In the genomic region with DNA sequence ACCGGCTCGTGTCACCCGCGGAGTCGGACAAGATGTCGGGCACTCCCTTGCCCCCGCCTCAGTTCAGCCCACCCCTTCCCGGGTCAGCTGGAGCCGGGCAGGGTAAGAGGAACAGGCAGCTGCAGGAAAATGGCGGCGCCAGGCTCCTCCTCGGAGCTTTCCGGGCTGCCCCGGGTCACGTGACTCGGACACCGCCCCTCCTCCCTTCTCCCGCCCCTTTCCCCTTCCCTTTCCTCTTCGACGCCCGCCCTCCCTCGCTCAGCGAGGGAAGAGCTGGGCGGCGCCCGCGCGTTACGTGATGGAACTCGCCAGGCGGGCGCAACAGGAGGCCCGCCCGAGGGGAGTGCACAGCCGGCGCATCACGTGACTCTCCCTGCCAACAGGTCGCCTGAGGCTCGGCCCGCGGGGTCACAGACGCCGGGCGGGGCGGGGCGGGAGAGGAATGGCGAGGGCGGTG, we compare ENCODE assay signal across 1 cellular context.
TF ChIP-seq lines count a peak whose summit lies in the region.

A gene with protein sequence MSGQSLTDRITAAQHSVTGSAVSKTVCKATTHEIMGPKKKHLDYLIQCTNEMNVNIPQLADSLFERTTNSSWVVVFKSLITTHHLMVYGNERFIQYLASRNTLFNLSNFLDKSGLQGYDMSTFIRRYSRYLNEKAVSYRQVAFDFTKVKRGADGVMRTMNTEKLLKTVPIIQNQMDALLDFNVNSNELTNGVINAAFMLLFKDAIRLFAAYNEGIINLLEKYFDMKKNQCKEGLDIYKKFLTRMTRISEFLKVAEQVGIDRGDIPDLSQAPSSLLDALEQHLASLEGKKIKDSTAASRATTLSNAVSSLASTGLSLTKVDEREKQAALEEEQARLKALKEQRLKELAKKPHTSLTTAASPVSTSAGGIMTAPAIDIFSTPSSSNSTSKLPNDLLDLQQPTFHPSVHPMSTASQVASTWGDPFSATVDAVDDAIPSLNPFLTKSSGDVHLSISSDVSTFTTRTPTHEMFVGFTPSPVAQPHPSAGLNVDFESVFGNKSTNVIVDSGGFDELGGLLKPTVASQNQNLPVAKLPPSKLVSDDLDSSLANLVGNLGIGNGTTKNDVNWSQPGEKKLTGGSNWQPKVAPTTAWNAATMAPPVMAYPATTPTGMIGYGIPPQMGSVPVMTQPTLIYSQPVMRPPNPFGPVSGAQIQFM (minus strand): TSS at position 134 of the 457 bp plus-strand sequence. CDS start 304 bp downstream, outside the sequence.

TF ChIP-seq in HEK293, 187 proteins besides CTCF, POLR2A, EP300 and RAD21 (continued from another document and continues in another):
- TF ChIP-seq, protein P1, sequence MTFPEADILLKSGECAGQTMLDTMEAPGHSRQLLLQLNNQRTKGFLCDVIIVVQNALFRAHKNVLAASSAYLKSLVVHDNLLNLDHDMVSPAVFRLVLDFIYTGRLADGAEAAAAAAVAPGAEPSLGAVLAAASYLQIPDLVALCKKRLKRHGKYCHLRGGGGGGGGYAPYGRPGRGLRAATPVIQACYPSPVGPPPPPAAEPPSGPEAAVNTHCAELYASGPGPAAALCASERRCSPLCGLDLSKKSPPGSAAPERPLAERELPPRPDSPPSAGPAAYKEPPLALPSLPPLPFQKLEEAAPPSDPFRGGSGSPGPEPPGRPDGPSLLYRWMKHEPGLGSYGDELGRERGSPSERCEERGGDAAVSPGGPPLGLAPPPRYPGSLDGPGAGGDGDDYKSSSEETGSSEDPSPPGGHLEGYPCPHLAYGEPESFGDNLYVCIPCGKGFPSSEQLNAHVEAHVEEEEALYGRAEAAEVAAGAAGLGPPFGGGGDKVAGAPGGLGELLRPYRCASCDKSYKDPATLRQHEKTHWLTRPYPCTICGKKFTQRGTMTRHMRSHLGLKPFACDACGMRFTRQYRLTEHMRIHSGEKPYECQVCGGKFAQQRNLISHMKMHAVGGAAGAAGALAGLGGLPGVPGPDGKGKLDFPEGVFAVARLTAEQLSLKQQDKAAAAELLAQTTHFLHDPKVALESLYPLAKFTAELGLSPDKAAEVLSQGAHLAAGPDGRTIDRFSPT (tag by site-specific recombination; IDR thresholded peaks at IDR 0.05), result peak; percentile 95
- TF ChIP-seq, protein P2, sequence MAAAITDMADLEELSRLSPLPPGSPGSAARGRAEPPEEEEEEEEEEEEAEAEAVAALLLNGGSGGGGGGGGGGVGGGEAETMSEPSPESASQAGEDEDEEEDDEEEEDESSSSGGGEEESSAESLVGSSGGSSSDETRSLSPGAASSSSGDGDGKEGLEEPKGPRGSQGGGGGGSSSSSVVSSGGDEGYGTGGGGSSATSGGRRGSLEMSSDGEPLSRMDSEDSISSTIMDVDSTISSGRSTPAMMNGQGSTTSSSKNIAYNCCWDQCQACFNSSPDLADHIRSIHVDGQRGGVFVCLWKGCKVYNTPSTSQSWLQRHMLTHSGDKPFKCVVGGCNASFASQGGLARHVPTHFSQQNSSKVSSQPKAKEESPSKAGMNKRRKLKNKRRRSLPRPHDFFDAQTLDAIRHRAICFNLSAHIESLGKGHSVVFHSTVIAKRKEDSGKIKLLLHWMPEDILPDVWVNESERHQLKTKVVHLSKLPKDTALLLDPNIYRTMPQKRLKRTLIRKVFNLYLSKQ (tag by site-specific recombination; IDR thresholded peaks at IDR 0.05; ENCODE audit: borderline replicate concordance), result no peak
- TF ChIP-seq OSR2 (tag by site-specific recombination; IDR thresholded peaks at IDR 0.05) (no peak), MZF1 (tag by site-specific recombination; IDR thresholded peaks at IDR 0.05; ENCODE audit: borderline replicate concordance) (no peak), ZNF626 (tag by site-specific recombination; IDR thresholded peaks at IDR 0.05) (no peak), ZNF341 (tag by site-specific recombination; IDR thresholded peaks at IDR 0.05; ENCODE audit: low read depth) (peak; percentile 85), ZNF202 (tag by site-specific recombination; IDR thresholded peaks at IDR 0.05; ENCODE audit: borderline replicate concordance) (no peak), ZBTB48 (tag by site-specific recombination; IDR thresholded peaks at IDR 0.05) (no peak), GLI2 (tag by site-specific recombination; IDR thresholded peaks at IDR 0.05; ENCODE audit: borderline replicate concordance, low read depth) (no peak), ZNF777 (tag by site-specific recombination; IDR thresholded peaks at IDR 0.05; ENCODE audit: borderline replicate concordance) (no peak), ZNF654 (tag by site-specific recombination; IDR thresholded peaks at IDR 0.05; ENCODE audit: low read depth) (no peak), ZFP69B (tag by site-specific recombination; IDR thresholded peaks at IDR 0.05) (no peak), ZNF248 (tag by site-specific recombination; IDR thresholded peaks at IDR 0.05) (no peak), ZNF175 (tag by site-specific recombination; IDR thresholded peaks at IDR 0.05) (no peak), ZNF544 (tag by site-specific recombination; IDR thresholded peaks at IDR 0.05) (no peak), KLF8 (tag by site-specific recombination; IDR thresholded peaks at IDR 0.05) (peak; percentile 97), BCL11A (tag by site-specific recombination; IDR thresholded peaks at IDR 0.05; ENCODE audit: low read depth) (no peak), GLIS2 (tag by site-specific recombination; IDR thresholded peaks at IDR 0.05) (peak; percentile 65), ZNF121 (tag by site-specific recombination; IDR thresholded peaks at IDR 0.05) (no peak), ZFP37 (tag by site-specific recombination; IDR thresholded peaks at IDR 0.05) (no peak), BCL11B (tag by site-specific recombination; IDR thresholded peaks at IDR 0.05; ENCODE audit: low read depth) (no peak), ZNF37A (tag by site-specific recombination; IDR thresholded peaks at IDR 0.05) (no peak)
- TF ChIP-seq, protein P3, sequence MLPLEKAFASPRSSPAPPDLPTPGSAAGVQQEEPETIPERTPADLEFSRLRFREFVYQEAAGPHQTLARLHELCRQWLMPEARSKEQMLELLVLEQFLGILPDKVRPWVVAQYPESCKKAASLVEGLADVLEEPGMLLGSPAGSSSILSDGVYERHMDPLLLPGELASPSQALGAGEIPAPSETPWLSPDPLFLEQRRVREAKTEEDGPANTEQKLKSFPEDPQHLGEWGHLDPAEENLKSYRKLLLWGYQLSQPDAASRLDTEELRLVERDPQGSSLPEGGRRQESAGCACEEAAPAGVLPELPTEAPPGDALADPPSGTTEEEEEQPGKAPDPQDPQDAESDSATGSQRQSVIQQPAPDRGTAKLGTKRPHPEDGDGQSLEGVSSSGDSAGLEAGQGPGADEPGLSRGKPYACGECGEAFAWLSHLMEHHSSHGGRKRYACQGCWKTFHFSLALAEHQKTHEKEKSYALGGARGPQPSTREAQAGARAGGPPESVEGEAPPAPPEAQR (tag by site-specific recombination; IDR thresholded peaks at IDR 0.05), result no peak
- TF ChIP-seq, protein P4, sequence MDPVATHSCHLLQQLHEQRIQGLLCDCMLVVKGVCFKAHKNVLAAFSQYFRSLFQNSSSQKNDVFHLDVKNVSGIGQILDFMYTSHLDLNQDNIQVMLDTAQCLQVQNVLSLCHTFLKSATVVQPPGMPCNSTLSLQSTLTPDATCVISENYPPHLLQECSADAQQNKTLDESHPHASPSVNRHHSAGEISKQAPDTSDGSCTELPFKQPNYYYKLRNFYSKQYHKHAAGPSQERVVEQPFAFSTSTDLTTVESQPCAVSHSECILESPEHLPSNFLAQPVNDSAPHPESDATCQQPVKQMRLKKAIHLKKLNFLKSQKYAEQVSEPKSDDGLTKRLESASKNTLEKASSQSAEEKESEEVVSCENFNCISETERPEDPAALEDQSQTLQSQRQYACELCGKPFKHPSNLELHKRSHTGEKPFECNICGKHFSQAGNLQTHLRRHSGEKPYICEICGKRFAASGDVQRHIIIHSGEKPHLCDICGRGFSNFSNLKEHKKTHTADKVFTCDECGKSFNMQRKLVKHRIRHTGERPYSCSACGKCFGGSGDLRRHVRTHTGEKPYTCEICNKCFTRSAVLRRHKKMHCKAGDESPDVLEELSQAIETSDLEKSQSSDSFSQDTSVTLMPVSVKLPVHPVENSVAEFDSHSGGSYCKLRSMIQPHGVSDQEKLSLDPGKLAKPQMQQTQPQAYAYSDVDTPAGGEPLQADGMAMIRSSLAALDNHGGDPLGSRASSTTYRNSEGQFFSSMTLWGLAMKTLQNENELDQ (tag by site-specific recombination; IDR thresholded peaks at IDR 0.05; ENCODE audit: low read depth), result no peak
- TF ChIP-seq, protein P5, sequence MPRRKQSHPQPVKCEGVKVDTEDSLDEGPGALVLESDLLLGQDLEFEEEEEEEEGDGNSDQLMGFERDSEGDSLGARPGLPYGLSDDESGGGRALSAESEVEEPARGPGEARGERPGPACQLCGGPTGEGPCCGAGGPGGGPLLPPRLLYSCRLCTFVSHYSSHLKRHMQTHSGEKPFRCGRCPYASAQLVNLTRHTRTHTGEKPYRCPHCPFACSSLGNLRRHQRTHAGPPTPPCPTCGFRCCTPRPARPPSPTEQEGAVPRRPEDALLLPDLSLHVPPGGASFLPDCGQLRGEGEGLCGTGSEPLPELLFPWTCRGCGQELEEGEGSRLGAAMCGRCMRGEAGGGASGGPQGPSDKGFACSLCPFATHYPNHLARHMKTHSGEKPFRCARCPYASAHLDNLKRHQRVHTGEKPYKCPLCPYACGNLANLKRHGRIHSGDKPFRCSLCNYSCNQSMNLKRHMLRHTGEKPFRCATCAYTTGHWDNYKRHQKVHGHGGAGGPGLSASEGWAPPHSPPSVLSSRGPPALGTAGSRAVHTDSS (tag by site-specific recombination; IDR thresholded peaks at IDR 0.05), result no peak
- TF ChIP-seq, protein P6, sequence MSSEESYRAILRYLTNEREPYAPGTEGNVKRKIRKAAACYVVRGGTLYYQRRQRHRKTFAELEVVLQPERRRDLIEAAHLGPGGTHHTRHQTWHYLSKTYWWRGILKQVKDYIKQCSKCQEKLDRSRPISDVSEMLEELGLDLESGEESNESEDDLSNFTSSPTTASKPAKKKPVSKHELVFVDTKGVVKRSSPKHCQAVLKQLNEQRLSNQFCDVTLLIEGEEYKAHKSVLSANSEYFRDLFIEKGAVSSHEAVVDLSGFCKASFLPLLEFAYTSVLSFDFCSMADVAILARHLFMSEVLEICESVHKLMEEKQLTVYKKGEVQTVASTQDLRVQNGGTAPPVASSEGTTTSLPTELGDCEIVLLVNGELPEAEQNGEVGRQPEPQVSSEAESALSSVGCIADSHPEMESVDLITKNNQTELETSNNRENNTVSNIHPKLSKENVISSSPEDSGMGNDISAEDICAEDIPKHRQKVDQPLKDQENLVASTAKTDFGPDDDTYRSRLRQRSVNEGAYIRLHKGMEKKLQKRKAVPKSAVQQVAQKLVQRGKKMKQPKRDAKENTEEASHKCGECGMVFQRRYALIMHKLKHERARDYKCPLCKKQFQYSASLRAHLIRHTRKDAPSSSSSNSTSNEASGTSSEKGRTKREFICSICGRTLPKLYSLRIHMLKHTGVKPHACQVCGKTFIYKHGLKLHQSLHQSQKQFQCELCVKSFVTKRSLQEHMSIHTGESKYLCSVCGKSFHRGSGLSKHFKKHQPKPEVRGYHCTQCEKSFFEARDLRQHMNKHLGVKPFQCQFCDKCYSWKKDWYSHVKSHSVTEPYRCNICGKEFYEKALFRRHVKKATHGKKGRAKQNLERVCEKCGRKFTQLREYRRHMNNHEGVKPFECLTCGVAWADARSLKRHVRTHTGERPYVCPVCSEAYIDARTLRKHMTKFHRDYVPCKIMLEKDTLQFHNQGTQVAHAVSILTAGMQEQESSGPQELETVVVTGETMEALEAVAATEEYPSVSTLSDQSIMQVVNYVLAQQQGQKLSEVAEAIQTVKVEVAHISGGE (tag by site-specific recombination; conservative IDR thresholded peaks at IDR 0.05; ENCODE audit: low read depth), result no peak
- TF ChIP-seq, protein P7, sequence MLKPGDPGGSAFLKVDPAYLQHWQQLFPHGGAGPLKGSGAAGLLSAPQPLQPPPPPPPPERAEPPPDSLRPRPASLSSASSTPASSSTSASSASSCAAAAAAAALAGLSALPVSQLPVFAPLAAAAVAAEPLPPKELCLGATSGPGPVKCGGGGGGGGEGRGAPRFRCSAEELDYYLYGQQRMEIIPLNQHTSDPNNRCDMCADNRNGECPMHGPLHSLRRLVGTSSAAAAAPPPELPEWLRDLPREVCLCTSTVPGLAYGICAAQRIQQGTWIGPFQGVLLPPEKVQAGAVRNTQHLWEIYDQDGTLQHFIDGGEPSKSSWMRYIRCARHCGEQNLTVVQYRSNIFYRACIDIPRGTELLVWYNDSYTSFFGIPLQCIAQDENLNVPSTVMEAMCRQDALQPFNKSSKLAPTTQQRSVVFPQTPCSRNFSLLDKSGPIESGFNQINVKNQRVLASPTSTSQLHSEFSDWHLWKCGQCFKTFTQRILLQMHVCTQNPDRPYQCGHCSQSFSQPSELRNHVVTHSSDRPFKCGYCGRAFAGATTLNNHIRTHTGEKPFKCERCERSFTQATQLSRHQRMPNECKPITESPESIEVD (tag by site-specific recombination; IDR thresholded peaks at IDR 0.05), result no peak
- TF ChIP-seq, protein P8, sequence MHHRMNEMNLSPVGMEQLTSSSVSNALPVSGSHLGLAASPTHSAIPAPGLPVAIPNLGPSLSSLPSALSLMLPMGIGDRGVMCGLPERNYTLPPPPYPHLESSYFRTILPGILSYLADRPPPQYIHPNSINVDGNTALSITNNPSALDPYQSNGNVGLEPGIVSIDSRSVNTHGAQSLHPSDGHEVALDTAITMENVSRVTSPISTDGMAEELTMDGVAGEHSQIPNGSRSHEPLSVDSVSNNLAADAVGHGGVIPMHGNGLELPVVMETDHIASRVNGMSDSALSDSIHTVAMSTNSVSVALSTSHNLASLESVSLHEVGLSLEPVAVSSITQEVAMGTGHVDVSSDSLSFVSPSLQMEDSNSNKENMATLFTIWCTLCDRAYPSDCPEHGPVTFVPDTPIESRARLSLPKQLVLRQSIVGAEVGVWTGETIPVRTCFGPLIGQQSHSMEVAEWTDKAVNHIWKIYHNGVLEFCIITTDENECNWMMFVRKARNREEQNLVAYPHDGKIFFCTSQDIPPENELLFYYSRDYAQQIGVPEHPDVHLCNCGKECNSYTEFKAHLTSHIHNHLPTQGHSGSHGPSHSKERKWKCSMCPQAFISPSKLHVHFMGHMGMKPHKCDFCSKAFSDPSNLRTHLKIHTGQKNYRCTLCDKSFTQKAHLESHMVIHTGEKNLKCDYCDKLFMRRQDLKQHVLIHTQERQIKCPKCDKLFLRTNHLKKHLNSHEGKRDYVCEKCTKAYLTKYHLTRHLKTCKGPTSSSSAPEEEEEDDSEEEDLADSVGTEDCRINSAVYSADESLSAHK (tag by site-specific recombination; IDR thresholded peaks at IDR 0.05), result 0 out of 2 replicates have a peak, but pooled peaks have one; percentile 17
- TF ChIP-seq, protein P9, sequence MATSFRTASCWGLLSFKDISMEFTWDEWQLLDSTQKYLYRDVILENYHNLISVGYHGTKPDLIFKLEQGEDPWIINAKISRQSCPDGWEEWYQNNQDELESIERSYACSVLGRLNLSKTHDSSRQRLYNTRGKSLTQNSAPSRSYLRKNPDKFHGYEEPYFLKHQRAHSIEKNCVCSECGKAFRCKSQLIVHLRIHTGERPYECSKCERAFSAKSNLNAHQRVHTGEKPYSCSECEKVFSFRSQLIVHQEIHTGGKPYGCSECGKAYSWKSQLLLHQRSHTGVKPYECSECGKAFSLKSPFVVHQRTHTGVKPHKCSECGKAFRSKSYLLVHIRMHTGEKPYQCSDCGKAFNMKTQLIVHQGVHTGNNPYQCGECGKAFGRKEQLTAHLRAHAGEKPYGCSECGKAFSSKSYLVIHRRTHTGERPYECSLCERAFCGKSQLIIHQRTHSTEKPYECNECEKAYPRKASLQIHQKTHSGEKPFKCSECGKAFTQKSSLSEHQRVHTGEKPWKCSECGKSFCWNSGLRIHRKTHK (tag by site-specific recombination; IDR thresholded peaks at IDR 0.05), result no peak
